Comparison of ENCODE assay signal across 15 cellular contexts in genomic region chr3:189588061-189588817, GRCh38. TPM values are rescaled to one million over a fixed set of nuclear protein-coding genes. Genes with fewer than 3 reads are reported as not detected.
DNase-seq lines count a peak whose midpoint lies in the region; TF ChIP-seq lines count a peak whose summit lies in the region.
"Had no signal": no experiment of that assay in that cellular context is flagged by ENCODE, and none has a peak within 500 bp of the region (broad histone marks: within the 10 kb centered on the region; RNA-seq: fewer than 3 reads in every experiment).

No MANE protein-coding gene starts in this region.

- intact Hi-C loops in activated T-helper 1 cell treated with anti-CD3 and anti-CD28 coated beads, Interleukin-12 subunit alpha, Interleukin-12 subunit beta, Interleukin-2, Interleukin-4 antibody, amounts not matched to agents 30 ng/mL and 10 ng/mL and 1 ng/mL, durations not matched to agents 14 hours and 24 hours and 36 hours (cut with micrococcal nuclease) = loop anchor here (5.0 kb wide), 1 partner anchor 44 kb away; the partner anchor contains the start of gene TP63

- CTCF ChIA-PET in AG04449 (lab: Yijun Ruan, JAX) = no interaction called here

- POLR2A ChIA-PET in AG04449 (lab: Yijun Ruan, JAX) = no interaction called here

- no peak overlapping the region for H3K27ac Mint-ChIP-seq in activated T-helper 1 cell treated with anti-CD3 and anti-CD28 coated beads, Interleukin-12 subunit alpha, Interleukin-12 subunit beta, Interleukin-2, Interleukin-4 antibody, amounts not matched to agents 30 ng/mL and 10 ng/mL and 1 ng/mL, durations not matched to agents 14 hours and 24 hours and 36 hours
- H3K27ac Mint-ChIP-seq: activated CD4-positive, alpha-beta T cell treated with anti-CD3 and anti-CD28 coated beads, Interleukin-2, amount 10 ng/mL, durations not matched to agents 24 days and 14 days; stimulated activated naive B cell treated with anti-CD40 and anti-IgM and Interleukin-4, amounts not matched to agents 10 μg/mL and 1 μg/mL and 100 μg/mL, for 72 hours had no signal

- H3K9me3 Mint-ChIP-seq in activated T-helper 1 cell treated with anti-CD3 and anti-CD28 coated beads, Interleukin-12 subunit alpha, Interleukin-12 subunit beta, Interleukin-2, Interleukin-4 antibody, amounts not matched to agents 30 ng/mL and 10 ng/mL and 1 ng/mL, durations not matched to agents 14 hours and 24 hours and 36 hours = peaks cover 6% of the 10 kb centered on the region

- no peak overlapping the region for H3K4me3 Mint-ChIP-seq in activated T-helper 1 cell treated with anti-CD3 and anti-CD28 coated beads, Interleukin-12 subunit alpha, Interleukin-12 subunit beta, Interleukin-2, Interleukin-4 antibody, amounts not matched to agents 30 ng/mL and 10 ng/mL and 1 ng/mL, durations not matched to agents 14 hours and 24 hours and 36 hours
- H3K4me3 Mint-ChIP-seq: activated CD4-positive, alpha-beta T cell treated with anti-CD3 and anti-CD28 coated beads, Interleukin-2, amount 10 ng/mL, durations not matched to agents 24 days and 14 days; stimulated activated naive B cell treated with anti-CD40 and anti-IgM and Interleukin-4, amounts not matched to agents 10 μg/mL and 1 μg/mL and 100 μg/mL, for 72 hours had no signal

- H3K4me1 Mint-ChIP-seq in activated T-helper 1 cell treated with anti-CD3 and anti-CD28 coated beads, Interleukin-12 subunit alpha, Interleukin-12 subunit beta, Interleukin-2, Interleukin-4 antibody, amounts not matched to agents 30 ng/mL and 10 ng/mL and 1 ng/mL, durations not matched to agents 14 hours and 24 hours and 36 hours (ENCODE audit: low read depth) = peaks cover 14% of the 10 kb centered on the region
- H3K4me1 Mint-ChIP-seq: stimulated activated naive B cell treated with anti-CD40 and anti-IgM and Interleukin-4, amounts not matched to agents 10 μg/mL and 1 μg/mL and 100 μg/mL, for 72 hours had no signal

- DNase-seq in AG04449 (ENCODE audit: low read depth, low spot score) = peak; percentile 65
- DNase-seq in HPDE6-E6E7 (ENCODE audit: extremely low spot score) = peak; percentile 36
- DNase-seq in astrocyte of the hippocampus (ENCODE audit: low read depth, low spot score) = peak; percentile 18
- DNase-seq in hepatic stellate cell (ENCODE audit: low spot score) = peak; percentile 51
- DNase-seq in stimulated activated CD4-positive, alpha-beta T cell treated with anti-CD3 and anti-CD28 coated beads, Interleukin-2, amount 100 ng/mL, for 24 hours = no peak
- DNase-seq in LoVo (ENCODE audit: low spot score) = no peak
- no peak for DNase-seq in activated T-helper 1 cell treated with anti-CD3 and anti-CD28 coated beads, Interleukin-12 subunit alpha, Interleukin-12 subunit beta, Interleukin-2, Interleukin-4 antibody, amounts not matched to agents 30 ng/mL and 10 ng/mL and 1 ng/mL, durations not matched to agents 14 hours and 24 hours and 36 hours (ENCODE audit: low spot score)
- no peak for DNase-seq in SHP77 (lab: John Stamatoyannopoulos, UW)
- DNase-seq: activated CD4-positive, alpha-beta T cell treated with anti-CD3 and anti-CD28 coated beads, Interleukin-2, amount 10 ng/mL, durations not matched to agents 24 days and 14 days; C1 segment of cervical spinal cord; central memory CD4-positive, alpha-beta T cell; NCI-H2081; stimulated activated CD4-positive, alpha-beta T cell treated with anti-CD3 and anti-CD28 coated beads, Interleukin-2, amount 100 ng/mL, for 48 hours; stimulated activated naive B cell treated with anti-CD40 and anti-IgM and Interleukin-4, amounts not matched to agents 10 μg/mL and 1 μg/mL and 100 μg/mL, for 72 hours; T-helper 2 cell had no signal

- peaks cover 1% of the 10 kb centered on the region for H3K36me3 Mint-ChIP-seq in activated T-helper 1 cell treated with anti-CD3 and anti-CD28 coated beads, Interleukin-12 subunit alpha, Interleukin-12 subunit beta, Interleukin-2, Interleukin-4 antibody, amounts not matched to agents 30 ng/mL and 10 ng/mL and 1 ng/mL, durations not matched to agents 14 hours and 24 hours and 36 hours (ENCODE audit: low read depth)
- H3K36me3 Mint-ChIP-seq: stimulated activated naive B cell treated with anti-CD40 and anti-IgM and Interleukin-4, amounts not matched to agents 10 μg/mL and 1 μg/mL and 100 μg/mL, for 72 hours had no signal

- H3K27me3 Mint-ChIP-seq in activated T-helper 1 cell treated with anti-CD3 and anti-CD28 coated beads, Interleukin-12 subunit alpha, Interleukin-12 subunit beta, Interleukin-2, Interleukin-4 antibody, amounts not matched to agents 30 ng/mL and 10 ng/mL and 1 ng/mL, durations not matched to agents 14 hours and 24 hours and 36 hours (ENCODE audit: insufficient read depth) = peaks cover 8% of the 10 kb centered on the region
- H3K27me3 Mint-ChIP-seq: stimulated activated naive B cell treated with anti-CD40 and anti-IgM and Interleukin-4, amounts not matched to agents 10 μg/mL and 1 μg/mL and 100 μg/mL, for 72 hours had no signal

- H3K4me3 ChIP-seq in AG04449 (ENCODE audit: low read depth, low read length) = no peak overlapping the region

- no peak for TF ChIP-seq CTCF in AG04449 (IDR thresholded peaks at IDR 0.05; ENCODE audit: insufficient read depth, low read length, missing control alignments)

RNA-seq across cellular contexts. Expression of gene TP63, which starts 43.0 kb away (rescaled TPM):
- total RNA-seq in activated T-helper 1 cell treated with anti-CD3 and anti-CD28 coated beads, Interleukin-12 subunit alpha, Interleukin-12 subunit beta, Interleukin-2, Interleukin-4 antibody, amounts not matched to agents 30 ng/mL and 10 ng/mL and 1 ng/mL, durations not matched to agents 14 hours and 24 hours and 36 hours = 0.51 and 0.67 TPM in 2 replicates

Comparison
In these comparisons a context has a peak if more than half of its experiments do, and no peak if none do; other contexts are left out.
1. DNase-seq: peak in AG04449 (single experiment), HPDE6-E6E7 (single experiment), astrocyte of the hippocampus (single experiment) and hepatic stellate cell (single experiment); none in stimulated activated CD4-positive, alpha-beta T cell treated with anti-CD3 and anti-CD28 coated beads, Interleukin-2, amount 100 ng/mL, for 24 hours (0 of 2), LoVo (single experiment), activated T-helper 1 cell treated with anti-CD3 and anti-CD28 coated beads, Interleukin-12 subunit alpha, Interleukin-12 subunit beta, Interleukin-2, Interleukin-4 antibody, amounts not matched to agents 30 ng/mL and 10 ng/mL and 1 ng/mL, durations not matched to agents 14 hours and 24 hours and 36 hours (single experiment) and SHP77 (0 of 2).